In the genomic region with DNA sequence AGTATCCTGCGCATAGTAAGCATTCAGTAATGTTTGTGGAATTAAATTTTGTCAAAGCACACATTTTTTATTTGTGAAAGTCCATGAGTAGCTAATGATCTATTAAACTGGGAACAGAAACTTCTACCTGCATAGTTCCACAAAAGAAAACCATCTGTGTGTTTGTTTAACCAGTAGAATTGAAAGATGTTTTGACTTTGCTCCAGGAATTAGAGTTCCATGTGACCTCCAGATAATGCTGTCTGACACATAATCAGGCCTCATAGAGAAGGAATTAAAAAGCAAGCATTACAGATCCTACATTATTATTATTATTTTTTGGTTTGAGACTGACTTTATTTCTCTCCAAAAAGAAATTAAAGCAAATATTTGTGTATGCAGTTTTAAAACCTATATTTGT, we compare ENCODE assay signal across 30 cellular contexts.
DNase-seq lines count a peak whose midpoint lies in the region; ATAC-seq and TF ChIP-seq lines count a peak whose summit lies in the region.
"Had no signal": no experiment of that assay in that cellular context is flagged by ENCODE, and none has a peak within 500 bp of the region (broad histone marks: within the 10 kb centered on the region; RNA-seq: fewer than 3 reads in every experiment).

No MANE protein-coding gene starts in this region.

- no peak overlapping the region for H3K4me3 Mint-ChIP-seq in activated CD8-positive, alpha-beta T cell treated with anti-CD3 and anti-CD28 coated beads for 36 hours
- H3K4me3 Mint-ChIP-seq: activated CD4-positive, alpha-beta memory T cell treated with anti-CD3 and anti-CD28 coated beads for 36 hours; CD14-positive monocyte; GM23338; T-helper 17 cell had no signal

- no peaks in the 10 kb centered on the region for H3K27me3 ChIP-seq in colonic mucosa
- H3K27me3 ChIP-seq: neutrophil had no signal

- CTCF ChIA-PET in activated CD8-positive, alpha-beta T cell treated with anti-CD3 and anti-CD28 coated beads for 36 hours (lab: Charles Lee) = no interaction called here

- no peak overlapping the region for H3K4me3 ChIP-seq in colonic mucosa
- H3K4me3 ChIP-seq: GM23338, prostate gland had no signal

- no peak overlapping the region for H3K27ac Mint-ChIP-seq in activated CD8-positive, alpha-beta T cell treated with anti-CD3 and anti-CD28 coated beads for 36 hours
- H3K27ac Mint-ChIP-seq: activated CD4-positive, alpha-beta memory T cell treated with anti-CD3 and anti-CD28 coated beads for 36 hours; GM23338; T-helper 17 cell had no signal

- no peaks in the 10 kb centered on the region for H3K9me3 Mint-ChIP-seq in activated CD8-positive, alpha-beta T cell treated with anti-CD3 and anti-CD28 coated beads for 36 hours
- H3K9me3 Mint-ChIP-seq: activated CD4-positive, alpha-beta memory T cell treated with anti-CD3 and anti-CD28 coated beads for 36 hours had no signal

- no peaks in the 10 kb centered on the region for H3K27me3 Mint-ChIP-seq in activated CD8-positive, alpha-beta T cell treated with anti-CD3 and anti-CD28 coated beads for 36 hours

- intact Hi-C loops in colonic mucosa (cut with DNase I) = no loop called here
- intact Hi-C loops in activated CD8-positive, alpha-beta T cell treated with anti-CD3 and anti-CD28 coated beads for 36 hours (cut with micrococcal nuclease) = no loop called here

- DNase-seq in DMS53 (lab: John Stamatoyannopoulos, UW) = peak; percentile 31
- no peak for DNase-seq in DMS53 treated with DMSO at 0.1 percent for 48 hours (lab: John Stamatoyannopoulos, UW; ENCODE audit: unreplicated experiment)
- peak; percentile 53 for DNase-seq in kidney glomerular epithelial cell (lab: John Stamatoyannopoulos, UW)
- peak; percentile 41 for DNase-seq in renal cortical epithelial cell (ENCODE audit: low read depth)
- DNase-seq in colonic mucosa = no peak
- DNase-seq in activated CD8-positive, alpha-beta T cell treated with anti-CD3 and anti-CD28 coated beads for 36 hours = no peak
- DNase-seq: activated CD4-positive, alpha-beta memory T cell treated with anti-CD3 and anti-CD28 coated beads for 36 hours; activated CD4-positive, CD25-positive, alpha-beta regulatory T cell treated with anti-CD3 and anti-CD28 coated beads, Interleukin-2, amount 50 U/mL, for 72 hours; activated CD8-positive, alpha-beta memory T cell treated with anti-CD3 and anti-CD28 coated beads, Interleukin-2, amount 50 U/mL, for 4 hours; activated naive CD4-positive, alpha-beta T cell; DMS79 treated with DMSO at 0.1 percent for 48 hours; effector CD4-positive, alpha-beta T cell; GDM1; IMR-90; left ventricle myocardium inferior; MV-4-11; NCI-H1930; Right ventricle myocardium superior; stimulated activated CD4-positive, alpha-beta T cell treated with anti-CD3 and anti-CD28 coated beads, Interleukin-4, amount 100 ng/mL, for 4 hours; T-helper 17 cell; trophoblast cell had no signal

- H3K9ac ChIP-seq in colonic mucosa (ENCODE audit: low read depth in 2 of 2, low read length in 2 of 2) = no peak overlapping the region

- H3K4me1 ChIP-seq in colonic mucosa = no peaks in the 10 kb centered on the region
- H3K4me1 ChIP-seq: prostate gland had no signal

- H3K4me1 Mint-ChIP-seq in activated CD8-positive, alpha-beta T cell treated with anti-CD3 and anti-CD28 coated beads for 36 hours (ENCODE audit: low read depth) = no peaks in the 10 kb centered on the region
- H3K4me1 Mint-ChIP-seq: CD14-positive monocyte, T-helper 17 cell had no signal

- TF ChIP-seq CTCF in VCaP (conservative IDR thresholded peaks at IDR 0.05) = no peak
- no peak for TF ChIP-seq CTCF in colonic mucosa (IDR thresholded peaks at IDR 0.05)
- no peak for TF ChIP-seq CTCF in activated CD8-positive, alpha-beta T cell treated with anti-CD3 and anti-CD28 coated beads for 36 hours (IDR thresholded peaks at IDR 0.05)

- no peaks in the 10 kb centered on the region for H3K36me3 Mint-ChIP-seq in activated CD8-positive, alpha-beta T cell treated with anti-CD3 and anti-CD28 coated beads for 36 hours (ENCODE audit: low read depth)
- H3K36me3 Mint-ChIP-seq: activated CD4-positive, alpha-beta memory T cell treated with anti-CD3 and anti-CD28 coated beads for 36 hours; CD14-positive monocyte had no signal

- no peaks in the 10 kb centered on the region for H3K9me3 ChIP-seq in colonic mucosa
- H3K9me3 ChIP-seq: left ventricle myocardium inferior, neutrophil, prostate gland had no signal

- H3K36me3 ChIP-seq in colonic mucosa = no peaks in the 10 kb centered on the region
- H3K36me3 ChIP-seq: left ventricle myocardium inferior, neutrophil, prostate gland had no signal

- no peak for ATAC-seq in GM21515 (IDR thresholded peaks at IDR 0.05; ENCODE audit: unreplicated experiment)
- no peak for ATAC-seq in activated CD8-positive, alpha-beta T cell treated with anti-CD3 and anti-CD28 coated beads for 36 hours
- ATAC-seq: GM23338, Panc1, SK-N-SH treated with all-trans-retinoic acid at 6 μM for 48 hours, T-helper 17 cell had no signal

- POLR2A ChIA-PET in activated CD8-positive, alpha-beta T cell treated with anti-CD3 and anti-CD28 coated beads for 36 hours (lab: Charles Lee) = no interaction called here

- H3K27ac ChIP-seq in VCaP = peak overlapping the region; percentile 51
- H3K27ac ChIP-seq in colonic mucosa = no peak overlapping the region
- H3K27ac ChIP-seq: 22Rv1, left ventricle myocardium inferior, neutrophil, prostate gland had no signal

Comparison
In these comparisons a context has a peak if more than half of its experiments do, and no peak if none do; other contexts are left out.
1. DNase-seq: peak in DMS53 (single experiment), kidney glomerular epithelial cell (single experiment) and renal cortical epithelial cell (single experiment); none in DMS53 treated with DMSO at 0.1 percent for 48 hours (single experiment), colonic mucosa (single experiment) and activated CD8-positive, alpha-beta T cell treated with anti-CD3 and anti-CD28 coated beads for 36 hours (single experiment).